Comparison of ENCODE assay signal across 7 cellular contexts in the genomic region with DNA sequence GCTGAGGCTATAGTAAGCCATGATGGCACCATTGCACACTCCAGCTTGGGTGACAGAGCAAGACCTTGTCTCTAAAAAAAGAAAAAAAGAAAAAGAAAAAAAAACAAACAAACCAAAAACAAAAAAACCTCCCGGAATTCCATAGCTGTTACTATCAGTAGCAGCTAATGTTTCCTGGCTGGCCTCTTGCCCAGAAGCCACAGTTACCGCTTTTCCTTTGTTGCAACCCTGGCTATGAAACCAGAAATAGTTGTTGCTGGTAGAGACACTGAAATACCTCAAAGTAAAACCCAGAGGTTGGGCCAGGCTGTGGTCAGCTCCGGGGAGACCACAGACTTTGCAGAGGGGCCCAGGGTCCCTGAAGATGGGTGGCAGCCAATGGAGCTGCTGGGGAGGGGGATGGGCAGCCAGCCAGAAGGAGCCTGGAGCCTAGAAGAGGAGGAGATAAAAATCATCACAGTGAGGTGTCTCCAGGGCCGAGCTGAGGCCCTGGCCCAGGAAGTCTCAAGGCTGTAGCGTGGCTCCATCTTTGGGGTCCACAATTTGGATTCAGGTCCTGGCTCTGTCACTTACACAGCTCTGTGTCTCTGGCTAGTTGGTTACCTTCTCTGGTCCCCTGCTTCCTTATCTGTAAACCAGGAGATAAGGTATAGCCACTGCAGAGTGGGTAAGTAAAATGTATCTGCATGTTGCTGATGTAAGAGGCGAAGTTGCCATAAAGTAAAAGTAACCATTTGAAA. TPM values are rescaled to one million over a fixed set of nuclear protein-coding genes. Genes with fewer than 3 reads are reported as not detected.
DNase-seq lines count a peak whose midpoint lies in the region; ATAC-seq, FAIRE-seq and TF ChIP-seq lines count a peak whose summit lies in the region.

No MANE protein-coding gene starts in this region.

- H3K9me3 ChIP-seq in pancreas (no peaks in the 10 kb centered on the region), WERI-Rb-1 (ENCODE audit: severe bottlenecking) (no peaks in the 10 kb centered on the region)

- H3K4me3 Mint-ChIP-seq in activated T-helper 1 cell treated with anti-CD3 and anti-CD28 coated beads, Interleukin-12 subunit alpha, Interleukin-12 subunit beta, Interleukin-2, Interleukin-4 antibody, amounts not matched to agents 30 ng/mL and 10 ng/mL and 1 ng/mL, durations not matched to agents 14 hours and 24 hours and 36 hours: peak overlapping the region; percentile 27

- peaks cover 30% of the 10 kb centered on the region for H3K4me1 Mint-ChIP-seq in activated T-helper 1 cell treated with anti-CD3 and anti-CD28 coated beads, Interleukin-12 subunit alpha, Interleukin-12 subunit beta, Interleukin-2, Interleukin-4 antibody, amounts not matched to agents 30 ng/mL and 10 ng/mL and 1 ng/mL, durations not matched to agents 14 hours and 24 hours and 36 hours (ENCODE audit: low read depth)

- H3K36me3 ChIP-seq in pancreas (no peaks in the 10 kb centered on the region), WERI-Rb-1 (no peaks in the 10 kb centered on the region)

- H3K27me3 ChIP-seq in pancreas (no peaks in the 10 kb centered on the region), WERI-Rb-1 (ENCODE audit: insufficient read depth, low read depth, severe bottlenecking) (no peaks in the 10 kb centered on the region)

- ATAC-seq in pancreas (peak; percentile 16 to 52 (median 44)), HG03439 (IDR thresholded peaks at IDR 0.05; ENCODE audit: unreplicated experiment) (no peak)

- no peaks in the 10 kb centered on the region for H3K27me3 Mint-ChIP-seq in activated T-helper 1 cell treated with anti-CD3 and anti-CD28 coated beads, Interleukin-12 subunit alpha, Interleukin-12 subunit beta, Interleukin-2, Interleukin-4 antibody, amounts not matched to agents 30 ng/mL and 10 ng/mL and 1 ng/mL, durations not matched to agents 14 hours and 24 hours and 36 hours (ENCODE audit: insufficient read depth)

- H3K9me3 Mint-ChIP-seq in activated T-helper 1 cell treated with anti-CD3 and anti-CD28 coated beads, Interleukin-12 subunit alpha, Interleukin-12 subunit beta, Interleukin-2, Interleukin-4 antibody, amounts not matched to agents 30 ng/mL and 10 ng/mL and 1 ng/mL, durations not matched to agents 14 hours and 24 hours and 36 hours: no peaks in the 10 kb centered on the region

- 14 to 15% methylated on average over 6 of the region's 6 CpGs for WGBS in pancreas, 2 donors

- FAIRE-seq in GM18507 (lab: Jason Lieb, UNC): peak; percentile 31
- no peak for FAIRE-seq in pancreas (lab: Jason Lieb, UNC)

- intact Hi-C loops in activated T-helper 1 cell treated with anti-CD3 and anti-CD28 coated beads, Interleukin-12 subunit alpha, Interleukin-12 subunit beta, Interleukin-2, Interleukin-4 antibody, amounts not matched to agents 30 ng/mL and 10 ng/mL and 1 ng/mL, durations not matched to agents 14 hours and 24 hours and 36 hours (cut with micrococcal nuclease): loop anchor here (5.0 kb wide), 1 partner anchor 458 kb away; no protein-coding TSS in a partner anchor
- intact Hi-C loops in pancreas (cut with DNase I): no loop called here

- no peak overlapping the region for H3K27ac Mint-ChIP-seq in activated T-helper 1 cell treated with anti-CD3 and anti-CD28 coated beads, Interleukin-12 subunit alpha, Interleukin-12 subunit beta, Interleukin-2, Interleukin-4 antibody, amounts not matched to agents 30 ng/mL and 10 ng/mL and 1 ng/mL, durations not matched to agents 14 hours and 24 hours and 36 hours

- peaks cover 3% of the 10 kb centered on the region for H3K36me3 Mint-ChIP-seq in activated T-helper 1 cell treated with anti-CD3 and anti-CD28 coated beads, Interleukin-12 subunit alpha, Interleukin-12 subunit beta, Interleukin-2, Interleukin-4 antibody, amounts not matched to agents 30 ng/mL and 10 ng/mL and 1 ng/mL, durations not matched to agents 14 hours and 24 hours and 36 hours (ENCODE audit: low read depth)

- H3K4me1 ChIP-seq in pancreas: peaks cover 5 to 14% (median 12%) of the 10 kb centered on the region in 3 donors

- H3K4me3 ChIP-seq in pancreas: no peak overlapping the region
- H3K4me3 ChIP-seq in WERI-Rb-1 (ENCODE audit: low read depth, low read length): no peak overlapping the region

- DNase-seq in GM18507 (ENCODE audit: extremely low spot score, insufficient read length, low read depth) (no peak), NCI-H2029 treated with DMSO at 0.1 percent for 48 hours (lab: John Stamatoyannopoulos, UW) (peak; percentile 72), globus pallidus (ENCODE audit: low spot score) (peak; percentile 47), pancreas (peak in 5 of 6 donors; percentile 79 to 82 (median 81)), WERI-Rb-1 (no peak)
- DNase-seq in activated T-helper 1 cell treated with anti-CD3 and anti-CD28 coated beads, Interleukin-12 subunit alpha, Interleukin-12 subunit beta, Interleukin-2, Interleukin-4 antibody, amounts not matched to agents 30 ng/mL and 10 ng/mL and 1 ng/mL, durations not matched to agents 14 hours and 24 hours and 36 hours (ENCODE audit: low spot score): no peak

- TF ChIP-seq CTCF in pancreas (IDR thresholded peaks at IDR 0.05) (no peak), WERI-Rb-1 (IDR thresholded peaks at IDR 0.05; ENCODE audit: low read depth, low read length) (no peak)

- H3K27ac ChIP-seq in pancreas (peak overlapping the region; percentile 40 to 91 (median 77)), WERI-Rb-1 (no peak overlapping the region)

RNA-seq across cellular contexts. Expression of a gene that starts 3.4 kb away (rescaled TPM):
- 9.9 and 10.6 TPM in 2 replicates for total RNA-seq in activated T-helper 1 cell treated with anti-CD3 and anti-CD28 coated beads, Interleukin-12 subunit alpha, Interleukin-12 subunit beta, Interleukin-2, Interleukin-4 antibody, amounts not matched to agents 30 ng/mL and 10 ng/mL and 1 ng/mL, durations not matched to agents 14 hours and 24 hours and 36 hours
- 10 to 100 TPM in 1 of 6 donors, 1 to 10 TPM in 5; 7.3 to 13.2 (median 8.6) TPM for total RNA-seq in pancreas
- 1 to 10 TPM; 7.0 to 8.7 TPM for polyA plus RNA-seq in pancreas

RNA-seq across cellular contexts. Expression of a gene that starts 45.4 kb away (rescaled TPM):
- total RNA-seq in activated T-helper 1 cell treated with anti-CD3 and anti-CD28 coated beads, Interleukin-12 subunit alpha, Interleukin-12 subunit beta, Interleukin-2, Interleukin-4 antibody, amounts not matched to agents 30 ng/mL and 10 ng/mL and 1 ng/mL, durations not matched to agents 14 hours and 24 hours and 36 hours: 269 and 270 TPM in 2 replicates
- 100 to 1,000 TPM in 1 of 6 donors, 10 to 100 TPM in 5; 61.1 to 106 (median 72.4) TPM for total RNA-seq in pancreas
- polyA plus RNA-seq in pancreas: 10 to 100 TPM; 83.2 to 90.6 TPM

Comparison
In these comparisons a context has a peak if more than half of its experiments do, and no peak if none do; other contexts are left out.
1. DNase-seq: peak in NCI-H2029 treated with DMSO at 0.1 percent for 48 hours (single experiment), globus pallidus (single experiment) and pancreas (5 of 6); none in GM18507 (single experiment), activated T-helper 1 cell treated with anti-CD3 and anti-CD28 coated beads, Interleukin-12 subunit alpha, Interleukin-12 subunit beta, Interleukin-2, Interleukin-4 antibody, amounts not matched to agents 30 ng/mL and 10 ng/mL and 1 ng/mL, durations not matched to agents 14 hours and 24 hours and 36 hours (single experiment) and WERI-Rb-1 (single experiment).